12 cellular contexts compared by ENCODE assay signal in genomic region chr18:13893418-13893760, GRCh38. TPM values are rescaled to one million over a fixed set of nuclear protein-coding genes. Genes with fewer than 3 reads are reported as not detected.
DNase-seq lines count a peak whose midpoint lies in the region; ATAC-seq and TF ChIP-seq lines count a peak whose summit lies in the region.
"Had no signal": no experiment of that assay in that cellular context is flagged by ENCODE, and none has a peak within 500 bp of the region (broad histone marks: within the 10 kb centered on the region; RNA-seq: fewer than 3 reads in every experiment).

No MANE protein-coding gene starts in this region.

- H3K9ac ChIP-seq in smooth muscle cell (ENCODE audit: low read depth): no peak overlapping the region

- no peak overlapping the region for H3K27ac Mint-ChIP-seq in activated T-cell treated with anti-CD3 and anti-CD28 coated beads, Interleukin-2, amount 50 U/mL, for 24 hours

- DNase-seq in SKM-1 treated with dmso at 0.1 percent for 144 hours (lab: John Stamatoyannopoulos, UW; ENCODE audit: unreplicated experiment) (peak; percentile 6), SKM-1 (lab: John Stamatoyannopoulos, UW; ENCODE audit: unreplicated experiment) (no peak), smooth muscle cell (lab: John Stamatoyannopoulos, UW; ENCODE audit: unreplicated experiment) (no peak), dorsolateral prefrontal cortex (no peak), NCI-H510A (lab: John Stamatoyannopoulos, UW) (no peak)
- DNase-seq in activated T-cell treated with anti-CD3 and anti-CD28 coated beads, Interleukin-2, amount 50 U/mL, for 24 hours: no peak
- DNase-seq: ACHN, activated T-cell treated with anti-CD3 and anti-CD28 coated beads for 4 hours had no signal

- no peaks in the 10 kb centered on the region for H3K9me3 Mint-ChIP-seq in activated T-cell treated with anti-CD3 and anti-CD28 coated beads, Interleukin-2, amount 50 U/mL, for 24 hours

- H3K36me3 ChIP-seq in smooth muscle cell (ENCODE audit: low read depth): no peaks in the 10 kb centered on the region
- H3K36me3 ChIP-seq: neutrophil had no signal

- H3K4me3 Mint-ChIP-seq in activated T-cell treated with anti-CD3 and anti-CD28 coated beads, Interleukin-2, amount 50 U/mL, for 24 hours: no peak overlapping the region

- H4K20me1 ChIP-seq in smooth muscle cell (ENCODE audit: low read depth): no peaks in the 10 kb centered on the region

- H3K4me3 ChIP-seq in smooth muscle cell (no peak overlapping the region), dorsolateral prefrontal cortex (no peak overlapping the region)

- peaks cover 42% of the 10 kb centered on the region for H3K27me3 Mint-ChIP-seq in activated T-cell treated with anti-CD3 and anti-CD28 coated beads, Interleukin-2, amount 50 U/mL, for 24 hours

- intact Hi-C loops in dorsolateral prefrontal cortex (cut with DNase I): no loop called here

- H3K27ac ChIP-seq in smooth muscle cell (ENCODE audit: low read depth) (peak overlapping the region; percentile 37), dorsolateral prefrontal cortex (no peak overlapping the region)
- H3K27ac ChIP-seq: neutrophil had no signal

- H3F3A ChIP-seq in smooth muscle cell (ENCODE audit: low read depth): no peaks in the 10 kb centered on the region

- H3K4me1 ChIP-seq in smooth muscle cell (ENCODE audit: low read depth): peaks cover 4% of the 10 kb centered on the region

- no peak overlapping the region for H3K4me2 ChIP-seq in smooth muscle cell

- H3K9me3 ChIP-seq in smooth muscle cell (replicated peaks; ENCODE audit: low read depth): no peaks in the 10 kb centered on the region
- H3K9me3 ChIP-seq: neutrophil had no signal

- H3K79me2 ChIP-seq in smooth muscle cell (ENCODE audit: low read depth): no peaks in the 10 kb centered on the region

- ATAC-seq in HG02623 (IDR thresholded peaks at IDR 0.05; ENCODE audit: unreplicated experiment) (peak; percentile 99), HG03521 (IDR thresholded peaks at IDR 0.05; ENCODE audit: unreplicated experiment) (peak; percentile 97)

- no peaks in the 10 kb centered on the region for H3K36me3 Mint-ChIP-seq in activated T-cell treated with anti-CD3 and anti-CD28 coated beads, Interleukin-2, amount 50 U/mL, for 24 hours (ENCODE audit: low read depth)

- no peaks in the 10 kb centered on the region for H3K4me1 Mint-ChIP-seq in activated T-cell treated with anti-CD3 and anti-CD28 coated beads, Interleukin-2, amount 50 U/mL, for 24 hours (ENCODE audit: low read depth)

- H3K27me3 ChIP-seq in smooth muscle cell (ENCODE audit: low read depth) (no peaks in the 10 kb centered on the region), dorsolateral prefrontal cortex (peaks cover 0 to 21% (median 0%) of the 10 kb centered on the region in 45 donors)
- H3K27me3 ChIP-seq: neutrophil had no signal

- no peak overlapping the region for H2AFZ ChIP-seq in smooth muscle cell (ENCODE audit: low read depth)

- TF ChIP-seq CTCF in smooth muscle cell (IDR thresholded peaks at IDR 0.05; ENCODE audit: borderline replicate concordance, insufficient read depth, poor library complexity, severe bottlenecking) (no peak), dorsolateral prefrontal cortex (IDR thresholded peaks at IDR 0.05 in 54 of 56, conservative IDR thresholded peaks at IDR 0.05 in 2 of 56; ENCODE audit: low read depth in 1 of 56, partially characterized antibody in 56 of 56) (no peak)

- WGBS in smooth muscle cell (ENCODE audit: low lambda C conversion rate): 83% methylated on average over 3 of the region's 3 CpGs

RNA-seq across cellular contexts. Expression of gene MC2R, which starts 21.9 kb away (rescaled TPM):
- total RNA-seq in smooth muscle cell: not detected in 2 replicates
- polyA plus RNA-seq in smooth muscle cell: not detected in 2 replicates
- total RNA-seq in dorsolateral prefrontal cortex: not detected
- total RNA-seq: M059J had no signal
